ENCODE assay signal across 1 cellular context in genomic region chr17:82863941-82864720, GRCh38.
TF ChIP-seq lines count a peak whose summit lies in the region.

No MANE protein-coding gene starts in this region.

TF ChIP-seq in K562, 482 proteins besides CTCF, POLR2A, EP300 and RAD21 (continued from another document and continues in another):
- TF ChIP-seq HOMEZ (CRISPR knock-in tag; IDR thresholded peaks at IDR 0.05) (no peak), TEAD1 (CRISPR knock-in tag; IDR thresholded peaks at IDR 0.05) (no peak), MYNN (IDR thresholded peaks at IDR 0.05) (peak; percentile 12; the same call in 1 of the 2 replicates), MYNN (CRISPR knock-in tag; IDR thresholded peaks at IDR 0.05) (no peak), RBM14 (IDR thresholded peaks at IDR 0.05; ENCODE audit: borderline replicate concordance, insufficient read depth, low read depth, low read length) (no peak), HNRNPLL (IDR thresholded peaks at IDR 0.05; ENCODE audit: low read depth, low read length, poor library complexity, severe bottlenecking) (no peak), ZFP30 (CRISPR knock-in tag; IDR thresholded peaks at IDR 0.05; ENCODE audit: borderline replicate concordance) (no peak), DEAF1 (CRISPR knock-in tag; IDR thresholded peaks at IDR 0.05) (no peak), BHLHE40 (IDR thresholded peaks at IDR 0.05; ENCODE audit: low read length) (peak; percentile 17; the same call in 1 of the 2 replicates), NR2F6 (CRISPR knock-in tag; IDR thresholded peaks at IDR 0.05) (no peak), OTX1 (CRISPR knock-in tag; IDR thresholded peaks at IDR 0.05) (no peak), TSC22D4 (tag; IDR thresholded peaks at IDR 0.05) (no peak), ZNF717 (CRISPR knock-in tag; IDR thresholded peaks at IDR 0.05) (no peak), CEBPB (tag; IDR thresholded peaks at IDR 0.05) (no peak), MEIS2 (IDR thresholded peaks at IDR 0.05; ENCODE audit: partially characterized antibody) (peak; percentile 92), ZNF778 (CRISPR knock-in tag; IDR thresholded peaks at IDR 0.05) (no peak), CBX2 (IDR thresholded peaks at IDR 0.05; ENCODE audit: insufficient read depth, low read length, poor library complexity, severe bottlenecking) (no peak), SMARCA5 (IDR thresholded peaks at IDR 0.05) (no peak), ARHGAP35 (IDR thresholded peaks at IDR 0.05; ENCODE audit: partially characterized antibody) (no peak), PHB (CRISPR knock-in tag; IDR thresholded peaks at IDR 0.05) (no peak), NELFE (IDR thresholded peaks at IDR 0.05; ENCODE audit: insufficient read depth, insufficient read length) (no peak), EP400 (IDR thresholded peaks at IDR 0.05) (no peak), KLF10 (CRISPR knock-in tag; IDR thresholded peaks at IDR 0.05) (no peak), ATF1 (CRISPR knock-in tag; IDR thresholded peaks at IDR 0.05) (no peak), ATF1 (tag; IDR thresholded peaks at IDR 0.05) (no peak; the same call in 1 of the 2 replicates), ZBTB26 (CRISPR knock-in tag; IDR thresholded peaks at IDR 0.05) (no peak), NR1H2 (CRISPR knock-in tag; IDR thresholded peaks at IDR 0.05) (no peak), NR3C1 (CRISPR knock-in tag; IDR thresholded peaks at IDR 0.05) (no peak), CAMTA2 (CRISPR knock-in tag; conservative IDR thresholded peaks at IDR 0.05) (no peak), ATF7 (IDR thresholded peaks at IDR 0.05) (peak; percentile 61), ZNF407 (IDR thresholded peaks at IDR 0.05; ENCODE audit: low read depth) (no peak), TCFL5 (CRISPR knock-in tag; conservative IDR thresholded peaks at IDR 0.05) (no peak), XRCC5 (IDR thresholded peaks at IDR 0.05; ENCODE audit: low read depth, low read length) (no peak), RFX7 (CRISPR knock-in tag; IDR thresholded peaks at IDR 0.05) (no peak), ASH1L (IDR thresholded peaks at IDR 0.05; ENCODE audit: borderline replicate concordance, low read depth, partially characterized antibody) (no peak), PHF8 (IDR thresholded peaks at IDR 0.05; ENCODE audit: borderline replicate concordance, low read length) (peak; percentile 12; the same call in 1 of the 2 replicates), MBD1 (CRISPR knock-in tag; IDR thresholded peaks at IDR 0.05) (no peak), ELK3 (CRISPR knock-in tag; IDR thresholded peaks at IDR 0.05) (no peak), YBX1 (IDR thresholded peaks at IDR 0.05) (no peak), ATF3 (IDR thresholded peaks at IDR 0.05) (peak; percentile 97), ATF3 (CRISPR knock-in tag; conservative IDR thresholded peaks at IDR 0.05) (peak; percentile 35; the same call in 1 of the 2 replicates), ZNF764 (CRISPR knock-in tag; IDR thresholded peaks at IDR 0.05; ENCODE audit: low read depth) (no peak), LCOR (CRISPR knock-in tag; IDR thresholded peaks at IDR 0.05) (no peak), ZNF785 (CRISPR knock-in tag; IDR thresholded peaks at IDR 0.05) (no peak), IRF9 (tag; IDR thresholded peaks at IDR 0.05) (no peak), BRD9 (IDR thresholded peaks at IDR 0.05; ENCODE audit: low read depth, partially characterized antibody) (no peak), ZNF586 (CRISPR knock-in tag; conservative IDR thresholded peaks at IDR 0.05) (no peak), RBM39 (optimal IDR thresholded peaks at IDR 0.05; ENCODE audit: low read depth, low read length) (no peak), JUNB (CRISPR knock-in tag; conservative IDR thresholded peaks at IDR 0.05) (0 out of 2 replicates have a peak, but pooled peaks have one; percentile 32), ELF1 (tag; IDR thresholded peaks at IDR 0.05) (no peak), ZBTB2 (IDR thresholded peaks at IDR 0.05) (no peak)
